10 cellular contexts compared by ENCODE assay signal in genomic region chr7:134900430-134900876, GRCh38.
DNase-seq lines count a peak whose midpoint lies in the region; ATAC-seq and TF ChIP-seq lines count a peak whose summit lies in the region.
"Had no signal": no experiment of that assay in that cellular context is flagged by ENCODE, and none has a peak within 500 bp of the region (broad histone marks: within the 10 kb centered on the region; RNA-seq: fewer than 3 reads in every experiment).

No MANE protein-coding gene starts in this region.

- H3K36me3 ChIP-seq in right lobe of liver: no peaks in the 10 kb centered on the region
- H3K36me3 ChIP-seq in PC-3 (ENCODE audit: low read depth, low read length): peaks cover 18% of the 10 kb centered on the region

- H3K4me3 ChIP-seq in right lobe of liver: no peak overlapping the region
- H3K4me3 ChIP-seq in PC-3 (ENCODE audit: low read length): no peak overlapping the region

- no TSS peak for BruUV-seq in PC-3 (replicated peaks; lab: Mats Ljungman, UMichigan)

- peak overlapping the region; percentile 82 to 93 (median 91) for H3K27ac ChIP-seq in right lobe of liver
- H3K27ac ChIP-seq in PC-3 (ENCODE audit: low read length): no peak overlapping the region

- no peaks in the 10 kb centered on the region for H3K27me3 ChIP-seq in right lobe of liver
- H3K27me3 ChIP-seq in PC-3 (ENCODE audit: low read length): no peaks in the 10 kb centered on the region

- no peaks in the 10 kb centered on the region for H3F3A ChIP-seq in PC-3 (ENCODE audit: low read length, unreplicated experiment)

- TF ChIP-seq CTCF in right lobe of liver (IDR thresholded peaks at IDR 0.05) (no peak), PC-3 (conservative IDR thresholded peaks at IDR 0.05; ENCODE audit: low read depth, low read length) (no peak)

- DNase-seq in right lobe of liver (no peak), PC-3 (no peak), HEK293T (ENCODE audit: extremely low spot score) (no peak), A172 (ENCODE audit: low spot score) (no peak), OCI-M1 (lab: John Stamatoyannopoulos, UW) (no peak)
- DNase-seq: T-helper 2 cell had no signal

- no peak overlapping the region for H3K9ac ChIP-seq in PC-3 (ENCODE audit: low read length)

- TF ChIP-seq POLR2A in right lobe of liver (IDR thresholded peaks at IDR 0.05): no peak

- POLR2A ChIA-PET in PC-3 (lab: Charles Lee; ENCODE audit: unreplicated experiment) (no interaction called here), HEK293T (lab: Yijun Ruan, JAX) (no interaction called here)

- H3K4me1 ChIP-seq in right lobe of liver (peaks cover 0 to 68% (median 33%) of the 10 kb centered on the region in 4 donors), PC-3 (ENCODE audit: insufficient read depth, low read length) (peaks cover 14% of the 10 kb centered on the region)

- no peaks in the 10 kb centered on the region for H3K9me2 ChIP-seq in PC-3 (replicated peaks; ENCODE audit: low read length)

- peaks cover 24% of the 10 kb centered on the region for H3K79me2 ChIP-seq in PC-3 (ENCODE audit: low read length)

- H2AFZ ChIP-seq in PC-3 (ENCODE audit: low read length): no peak overlapping the region

- ATAC-seq in GM18508 (IDR thresholded peaks at IDR 0.05; ENCODE audit: insufficient read depth, unreplicated experiment) (peak; percentile 75), GM21619 (IDR thresholded peaks at IDR 0.05; ENCODE audit: unreplicated experiment) (peak; percentile 83), HG03432 (IDR thresholded peaks at IDR 0.05; ENCODE audit: unreplicated experiment) (peak; percentile 86), right lobe of liver (no peak), PC-3 (no peak)
- ATAC-seq: stimulated activated effector memory CD8-positive, alpha-beta T cell treated with anti-CD3 and anti-CD28 coated beads, Interleukin-12 subunit alpha, Interleukin-12 subunit beta, amount 100 ng/mL, for 72 hours had no signal

- 41% methylated on average over 2 of the region's 5 CpGs for WGBS in right lobe of liver (ENCODE audit: insufficient coverage, low coverage, low lambda C conversion rate, missing lambda C conversion rate)

- intact Hi-C loops in right lobe of liver (cut with DNase I): no loop called here
- intact Hi-C loops in PC-3 (cut with micrococcal nuclease): no loop called here

- H3K9me3 ChIP-seq in right lobe of liver (no peaks in the 10 kb centered on the region), PC-3 (ENCODE audit: low read length) (peaks cover 8% of the 10 kb centered on the region)

- H3K4me2 ChIP-seq in PC-3 (ENCODE audit: low read length): no peak overlapping the region

- CTCF ChIA-PET in PC-3 (lab: Charles Lee) (no interaction called here), HEK293T (lab: Yijun Ruan, JAX) (no interaction called here)

- H4K20me1 ChIP-seq in PC-3 (ENCODE audit: low read length): peaks cover 5% of the 10 kb centered on the region; the same call in 1 of the 2 replicates

TF ChIP-seq in HEK293T, 16 proteins besides CTCF, POLR2A, EP300 and RAD21:
- TF ChIP-seq TARDBP (IDR thresholded peaks at IDR 0.05) (no peak), LEF1 (IDR thresholded peaks at IDR 0.05; ENCODE audit: borderline replicate concordance) (no peak), CTBP1 (IDR thresholded peaks at IDR 0.05; ENCODE audit: borderline replicate concordance) (no peak), FOXA1 (IDR thresholded peaks at IDR 0.05) (no peak), FOXK2 (IDR thresholded peaks at IDR 0.05) (no peak), BHLHE40 (IDR thresholded peaks at IDR 0.05; ENCODE audit: borderline replicate concordance) (no peak)

Comparison
In these comparisons a context has a peak if more than half of its experiments do, and no peak if none do; other contexts are left out.
1. ATAC-seq: peak in GM18508 (single experiment), GM21619 (single experiment) and HG03432 (single experiment); none in right lobe of liver (0 of 4) and PC-3 (single experiment).